In genomic region chr11:120182790-120183491, GRCh38 we compare ENCODE assay signal across 9 cellular contexts. TPM values are rescaled to one million over a fixed set of nuclear protein-coding genes. Genes with fewer than 3 reads are reported as not detected.
A peak's percentile ranks its signal among the peaks of the same experiment; 100 is the strongest.
DNase-seq lines count a peak whose midpoint lies in the region; ATAC-seq and TF ChIP-seq lines count a peak whose summit lies in the region.
"Had no signal": no experiment of that assay in that cellular context is flagged by ENCODE, and none has a peak within 500 bp of the region (broad histone marks: within the 10 kb centered on the region; RNA-seq: fewer than 3 reads in every experiment).

No MANE protein-coding gene starts in this region.

- no peaks in the 10 kb centered on the region for H3K79me2 ChIP-seq in PC-3 (ENCODE audit: low read length)

- H3K9ac ChIP-seq in PC-3 (ENCODE audit: low read length): no peak overlapping the region

- H3K9me2 ChIP-seq in PC-3 (replicated peaks; ENCODE audit: low read length): no peaks in the 10 kb centered on the region

- H3K27me3 ChIP-seq in PC-3 (ENCODE audit: low read length) (no peaks in the 10 kb centered on the region), sigmoid colon (no peaks in the 10 kb centered on the region)

- H3K4me2 ChIP-seq in PC-3 (ENCODE audit: low read length): no peak overlapping the region

- H3K4me3 ChIP-seq in PC-3 (ENCODE audit: low read length) (no peak overlapping the region), fibroblast of villous mesenchyme (ENCODE audit: low read depth, low read length) (no peak overlapping the region), sigmoid colon (no peak overlapping the region)

- 62 to 75% methylated on average over 5 of the region's 5 CpGs for WGBS in sigmoid colon, 2 donors

- H3F3A ChIP-seq in PC-3 (ENCODE audit: low read length, unreplicated experiment): no peaks in the 10 kb centered on the region

- no peaks in the 10 kb centered on the region for H3K9me3 ChIP-seq in PC-3 (ENCODE audit: low read length)
- H3K9me3 ChIP-seq in sigmoid colon: no peaks in the 10 kb centered on the region

- no peak overlapping the region for H2AFZ ChIP-seq in PC-3 (ENCODE audit: low read length)

- H3K27ac ChIP-seq in PC-3 (ENCODE audit: low read length) (no peak overlapping the region), sigmoid colon (peak overlapping the region; percentile 73 to 77 (median 75))

- ATAC-seq in PC-3 (peak; percentile 79), HG02798 (IDR thresholded peaks at IDR 0.05; ENCODE audit: poor library complexity, unreplicated experiment) (no peak)

- TF ChIP-seq EP300 in sigmoid colon (IDR thresholded peaks at IDR 0.05): no peak

- no peaks in the 10 kb centered on the region for H4K20me1 ChIP-seq in PC-3 (ENCODE audit: low read length)

- intact Hi-C loops in PC-3 (cut with micrococcal nuclease) (loop anchor here (2.0 kb wide), 1 partner anchor 30 kb away; no protein-coding TSS in a partner anchor), sigmoid colon (cut with DNase I) (no loop called here)

- H3K36me3 ChIP-seq in PC-3 (ENCODE audit: low read depth, low read length) (no peaks in the 10 kb centered on the region), sigmoid colon (no peaks in the 10 kb centered on the region)

- POLR2A ChIA-PET in PC-3 (lab: Charles Lee; ENCODE audit: unreplicated experiment): no interaction called here

- no peak for TF ChIP-seq POLR2A in sigmoid colon (IDR thresholded peaks at IDR 0.05)

- DNase-seq in DMS 273 (lab: John Stamatoyannopoulos, UW; ENCODE audit: unreplicated experiment) (peak; percentile 60), DMS 273 treated with DMSO at 0.1 percent for 48 hours (lab: John Stamatoyannopoulos, UW) (no peak), PC-3 (peak; percentile 47), fibroblast of villous mesenchyme (ENCODE audit: low read depth) (no peak), sigmoid colon (peak; percentile 66), NCI-H2107 (lab: John Stamatoyannopoulos, UW) (no peak), NCI-H2029 treated with DMSO at 0.1 percent for 48 hours (lab: John Stamatoyannopoulos, UW) (no peak)

- H3K4me1 ChIP-seq in PC-3 (ENCODE audit: insufficient read depth, low read length) (peaks cover 18% of the 10 kb centered on the region; the same call in 1 of the 2 replicates), sigmoid colon (peaks cover 0 to 50% (median 27%) of the 10 kb centered on the region in 4 donors)

- BruUV-seq in PC-3 (replicated peaks; lab: Mats Ljungman, UMichigan): no TSS peak

- TF ChIP-seq CTCF in PC-3 (conservative IDR thresholded peaks at IDR 0.05; ENCODE audit: low read depth, low read length) (peak; percentile 69), fibroblast of villous mesenchyme (IDR thresholded peaks at IDR 0.05; ENCODE audit: insufficient read depth, low read depth, low read length) (peak; percentile 54), sigmoid colon (IDR thresholded peaks at IDR 0.05) (peak in 1 of 4 experiments; percentile 17)

- CTCF ChIA-PET in PC-3 (lab: Charles Lee): no interaction called here

RNA-seq across cellular contexts. Expression of gene OAF, which starts 27.9 kb away (rescaled TPM):
- total RNA-seq in PC-3 (2014; rRNA removed): 97.1 and 126 TPM in 2 replicates
- total RNA-seq in fibroblast of villous mesenchyme: 29.0 and 31.5 TPM in 2 replicates
- 10 to 100 TPM; 23.5 to 44.3 (median 41.2) TPM for total RNA-seq in sigmoid colon
- 10 to 100 TPM; 51.2 to 94.3 (median 74.7) TPM for polyA plus RNA-seq in sigmoid colon

RNA-seq across cellular contexts. Expression of gene TRIM29, which starts 45.0 kb away (rescaled TPM):
- total RNA-seq in PC-3 (2014; rRNA removed) (31.8 and 38.5 TPM in 2 replicates), fibroblast of villous mesenchyme (0.86 and 1.3 TPM in 2 replicates), sigmoid colon (1 to 10 TPM in 3 of 4 donors, under 1 TPM in 1; 0.33 to 6.9 (median 1.1) TPM)
- 1 to 10 TPM; 6.0 to 8.5 (median 7.2) TPM for polyA plus RNA-seq in sigmoid colon
- total RNA-seq: RPMI7951 had no signal

RNA-seq across cellular contexts. Expression of gene POU2F3, which starts 57.0 kb away (rescaled TPM):
- total RNA-seq in PC-3 (2014; rRNA removed) (0.62 and 0.81 TPM in 2 replicates), fibroblast of villous mesenchyme (under 0.01 TPM in 1 of 2 replicates, not detected in the other), sigmoid colon (not detected)
- polyA plus RNA-seq in sigmoid colon: 1 to 10 TPM in 2 of 3 donors, under 1 TPM in 1; 0.92 to 1.8 (median 1.3) TPM
- total RNA-seq: RPMI7951 had no signal

Comparison
In these comparisons a context has a peak if more than half of its experiments do, and no peak if none do; other contexts are left out.
1. DNase-seq: peak in DMS 273 (single experiment), PC-3 (single experiment) and sigmoid colon (single experiment); none in DMS 273 treated with DMSO at 0.1 percent for 48 hours (single experiment), fibroblast of villous mesenchyme (single experiment), NCI-H2107 (single experiment) and NCI-H2029 treated with DMSO at 0.1 percent for 48 hours (single experiment).